ENCODE assay signal across 8 cellular contexts in the genomic region with DNA sequence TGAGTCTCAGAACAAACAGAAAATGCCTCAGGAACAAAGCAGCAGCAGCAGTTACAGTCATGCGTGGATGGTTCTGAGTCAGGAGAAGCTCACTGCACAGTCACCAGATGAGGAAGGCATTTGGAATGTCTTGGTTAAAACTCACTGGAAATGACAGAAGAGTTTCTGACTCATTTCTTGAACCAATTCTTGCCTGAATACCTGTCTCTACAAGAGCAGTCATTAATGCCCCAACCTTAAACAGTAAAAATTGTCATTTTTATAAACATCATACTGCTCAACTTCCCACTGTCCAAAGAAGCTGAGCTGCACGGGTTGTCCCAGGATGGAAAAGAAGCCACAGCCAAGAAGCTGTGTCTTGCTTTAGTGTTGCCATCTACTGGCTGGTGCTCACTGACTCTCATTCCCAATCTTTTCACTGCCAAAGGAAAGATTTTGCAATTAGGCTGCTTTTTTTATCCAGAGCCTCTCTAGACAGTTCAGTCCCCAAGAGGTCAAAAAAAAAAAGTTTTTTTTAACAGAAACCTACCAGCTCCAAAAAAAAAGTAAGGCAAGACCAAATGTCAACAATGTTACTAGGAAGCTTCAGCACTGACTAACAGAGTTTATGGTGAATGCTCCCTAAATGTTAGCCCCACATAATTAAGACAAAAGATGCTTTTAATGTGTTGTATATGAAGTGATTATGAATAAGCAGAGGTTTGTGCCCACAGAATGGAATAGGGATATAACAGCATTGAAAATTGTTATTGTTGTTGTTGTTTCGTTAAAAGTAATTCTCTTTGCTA. TPM values are rescaled to one million over a fixed set of nuclear protein-coding genes. Genes with fewer than 3 reads are reported as not detected.
DNase-seq lines count a peak whose midpoint lies in the region; ATAC-seq and TF ChIP-seq lines count a peak whose summit lies in the region.

No MANE protein-coding gene starts in this region.

- H3K4me2 ChIP-seq in fibroblast of lung (ENCODE audit: extremely low read depth, insufficient read depth, low read length): peak overlapping the region; percentile 83

- H4K20me1 ChIP-seq in fibroblast of lung (ENCODE audit: control insufficient read depth, extremely low read depth, insufficient read depth, low read length): no peaks in the 10 kb centered on the region

- H3K36me3 Mint-ChIP-seq in effector memory CD8-positive, alpha-beta T cell (ENCODE audit: insufficient read depth): no peaks in the 10 kb centered on the region

- H3K27ac ChIP-seq in RWPE2 (ENCODE audit: poor library complexity, severe bottlenecking) (peak overlapping the region; percentile 96), fibroblast of lung (ENCODE audit: insufficient read depth, low read length) (peak overlapping the region; percentile 90)

- peak; percentile 40 for ATAC-seq in HG02870 (IDR thresholded peaks at IDR 0.05; ENCODE audit: unreplicated experiment)
- peak; percentile 94 for ATAC-seq in RWPE2 (ENCODE audit: low read depth)
- ATAC-seq in HG02840 (IDR thresholded peaks at IDR 0.05; ENCODE audit: low FRiP score, unreplicated experiment): no peak
- ATAC-seq in GM18517 (IDR thresholded peaks at IDR 0.05; ENCODE audit: unreplicated experiment): no peak
- no peak for ATAC-seq in effector memory CD8-positive, alpha-beta T cell (replicated peaks)

- no peak overlapping the region for H3K4me3 ChIP-seq in RWPE2 (ENCODE audit: severe bottlenecking)
- H3K4me3 ChIP-seq in fibroblast of lung (replicated peaks in 1 of 4; ENCODE audit: control extremely low read depth in 1 of 4, insufficient read depth in 1 of 4, low read depth in 3 of 4, low read length in 4 of 4): peak overlapping the region in 2 of 4 experiments; percentile 15 to 21

- H3K36me3 ChIP-seq in RWPE2 (ENCODE audit: low read depth): no peaks in the 10 kb centered on the region
- H3K36me3 ChIP-seq in fibroblast of lung (ENCODE audit: control insufficient read depth, insufficient read depth, low read length): no peaks in the 10 kb centered on the region

- H3K79me2 ChIP-seq in fibroblast of lung (ENCODE audit: control insufficient read depth, insufficient read depth, low read length): no peaks in the 10 kb centered on the region

- DNase-seq in CD1c-positive myeloid dendritic cell (ENCODE audit: extremely low spot score) (peak; percentile 32), RWPE2 (ENCODE audit: low spot score) (peak; percentile 79), fibroblast of lung (ENCODE audit: low read depth in 2 of 2) (peak; percentile 95 to 99), occipital lobe (lab: John Stamatoyannopoulos, UW) (peak; percentile 28)
- DNase-seq in effector memory CD8-positive, alpha-beta T cell: no peak

- H3K27me3 Mint-ChIP-seq in effector memory CD8-positive, alpha-beta T cell: no peaks in the 10 kb centered on the region

- H3K4me1 ChIP-seq in RWPE2 (ENCODE audit: insufficient read depth, poor library complexity, severe bottlenecking): peaks cover 35% of the 10 kb centered on the region
- H3K4me1 ChIP-seq in fibroblast of lung (ENCODE audit: control insufficient read depth, extremely low read depth, insufficient read depth, low read length): peaks cover 38% of the 10 kb centered on the region

- H3K27ac Mint-ChIP-seq in effector memory CD8-positive, alpha-beta T cell: no peak overlapping the region

- no peaks in the 10 kb centered on the region for H3K4me1 Mint-ChIP-seq in effector memory CD8-positive, alpha-beta T cell (ENCODE audit: low read depth in 2 of 2)

- H3K9ac ChIP-seq in fibroblast of lung (ENCODE audit: insufficient read depth, low read length): no peak overlapping the region

- TF ChIP-seq CTCF in RWPE2 (IDR thresholded peaks at IDR 0.05; ENCODE audit: poor library complexity, severe bottlenecking) (peak; percentile 92), fibroblast of lung (conservative IDR thresholded peaks at IDR 0.05 in 1 of 2, IDR thresholded peaks at IDR 0.05 in 1 of 2; ENCODE audit: low read depth in 1 of 2, low read length in 2 of 2) (peak; percentile 62 to 77)

- no peak overlapping the region for H3K4me3 Mint-ChIP-seq in effector memory CD8-positive, alpha-beta T cell

- no peak overlapping the region for H2AFZ ChIP-seq in fibroblast of lung (ENCODE audit: low read length)

- H3K27me3 ChIP-seq in RWPE2 (ENCODE audit: insufficient read depth, poor library complexity, severe bottlenecking) (no peaks in the 10 kb centered on the region), fibroblast of lung (ENCODE audit: control insufficient read depth, insufficient read depth, low read length) (no peaks in the 10 kb centered on the region)

- H3K9me3 Mint-ChIP-seq in effector memory CD8-positive, alpha-beta T cell: no peaks in the 10 kb centered on the region

- H3K9me3 ChIP-seq in RWPE2 (ENCODE audit: severe bottlenecking) (no peaks in the 10 kb centered on the region), fibroblast of lung (ENCODE audit: control insufficient read depth, insufficient read depth, low read depth, low read length) (no peaks in the 10 kb centered on the region)

RNA-seq across cellular contexts. Expression of a gene that starts 40.4 kb away (rescaled TPM):
- total RNA-seq in fibroblast of lung (8.5 and 9.7 TPM in 2 replicates), occipital lobe (6.7 TPM)
- 3.2 and 4.2 TPM in 2 replicates for polyA plus RNA-seq in fibroblast of lung
- polyA plus RNA-seq in fibroblast of lung (2012): 2.2 and 3.0 TPM in 2 replicates
- polyA minus RNA-seq in fibroblast of lung (ENCODE audit: low replicate concordance): 3.9 and 5.2 TPM in 2 replicates

Comparison
In these comparisons a context has a peak if more than half of its experiments do, and no peak if none do; other contexts are left out.
1. DNase-seq: peak in CD1c-positive myeloid dendritic cell (single experiment), RWPE2 (single experiment), fibroblast of lung (2 of 2) and occipital lobe (single experiment); none in effector memory CD8-positive, alpha-beta T cell (0 of 3).
2. ATAC-seq: peak in HG02870 (single experiment) and RWPE2 (single experiment); none in HG02840 (single experiment), GM18517 (single experiment) and effector memory CD8-positive, alpha-beta T cell (single experiment).